28 cellular contexts compared by ENCODE assay signal in genomic region chr6:64100702-64101101, GRCh38.
A peak's percentile ranks its signal among the peaks of the same experiment; 100 is the strongest.
DNase-seq lines count a peak whose midpoint lies in the region; ATAC-seq and TF ChIP-seq lines count a peak whose summit lies in the region.
"Had no signal": no experiment of that assay in that cellular context is flagged by ENCODE, and none has a peak within 500 bp of the region (broad histone marks: within the 10 kb centered on the region; RNA-seq: fewer than 3 reads in every experiment).

No MANE protein-coding gene starts in this region.

- peaks cover 12% of the 10 kb centered on the region for H3F3A ChIP-seq in MM.1S (ENCODE audit: insufficient read depth, low read length)

- H3K9ac ChIP-seq in MM.1S (ENCODE audit: low read length): peak overlapping the region; percentile 34; the same call in 1 of the 2 replicates

- DNase-seq in GM12865 (ENCODE audit: low read depth) (peak; percentile 8), MM.1S (peak; percentile 67), Kasumi-1 (lab: John Stamatoyannopoulos, UW) (no peak), amygdala (lab: John Stamatoyannopoulos, UW) (no peak), NCI-H2029 (lab: John Stamatoyannopoulos, UW) (no peak)
- DNase-seq: CD8-positive, alpha-beta memory T cell; DMS 273 treated with DMSO at 0.1 percent for 48 hours; DMS79; EL; GDM1; NCI-H1048; NCI-H1417; NCI-H1694 treated with DMSO at 0.1 percent for 48 hours; NCI-H2107; NCI-H524; NCI-H748 treated with DMSO at 0.1 percent for 48 hours; NK-92 treated with Interleukin-12 subunit alpha and Interleukin-12 subunit beta, amount 100 ng/mL, for 24 hours; PC-9 had no signal

- no peak overlapping the region for H3K4me3 ChIP-seq in GM12865 (ENCODE audit: low read depth, low read length)
- peak overlapping the region; percentile 23 for H3K4me3 ChIP-seq in MM.1S (ENCODE audit: low read length)
- H3K4me3 ChIP-seq: K562, PC-9, SJCRH30 had no signal

- peaks cover 21% of the 10 kb centered on the region for H3K9me3 Mint-ChIP-seq in nephron

- peaks cover 9% of the 10 kb centered on the region; the same call in 1 of the 2 replicates for H3K4me1 ChIP-seq in MM.1S (ENCODE audit: low read length)
- H3K4me1 ChIP-seq: SJCRH30 had no signal

- H3K36me3 Mint-ChIP-seq in nephron (ENCODE audit: low read depth): no peaks in the 10 kb centered on the region
- H3K36me3 Mint-ChIP-seq: CD8-positive, alpha-beta memory T cell had no signal

- peaks cover 8% of the 10 kb centered on the region for H3K4me1 Mint-ChIP-seq in nephron
- H3K4me1 Mint-ChIP-seq: B cell; CD8-positive, alpha-beta memory T cell had no signal

- peak overlapping the region; percentile 71 for H2AFZ ChIP-seq in MM.1S (ENCODE audit: low read length)
- H2AFZ ChIP-seq: PC-9 had no signal

- no peaks in the 10 kb centered on the region for H3K9me3 ChIP-seq in MM.1S (replicated peaks; ENCODE audit: insufficient read depth, low read length)
- H3K9me3 ChIP-seq: SJCRH30 had no signal

- H3K4me3 Mint-ChIP-seq in nephron: no peak overlapping the region
- H3K4me3 Mint-ChIP-seq: B cell; CD8-positive, alpha-beta memory T cell had no signal

- H3K27me3 Mint-ChIP-seq in nephron (ENCODE audit: low read depth): no peaks in the 10 kb centered on the region
- H3K27me3 Mint-ChIP-seq: B cell; CD8-positive, alpha-beta memory T cell had no signal

- no peaks in the 10 kb centered on the region for H4K20me1 ChIP-seq in MM.1S (ENCODE audit: insufficient read depth, low read length)

- H3K27ac ChIP-seq in MM.1S (ENCODE audit: low read length): peak overlapping the region; percentile 75; the same call in 1 of the 2 replicates
- H3K27ac ChIP-seq: 22Rv1, C4-2B, PC-9, SJCRH30 had no signal

- no peaks in the 10 kb centered on the region for H3K79me2 ChIP-seq in MM.1S (ENCODE audit: low read length)

- no peaks in the 10 kb centered on the region for H3K36me3 ChIP-seq in MM.1S (replicated peaks; ENCODE audit: insufficient read depth, low read length)
- H3K36me3 ChIP-seq: SJCRH30 had no signal

- TF ChIP-seq CTCF in GM12865 (IDR thresholded peaks at IDR 0.05; ENCODE audit: insufficient read depth, low read depth, low read length, missing control alignments): no peak
- TF ChIP-seq CTCF in MM.1S (IDR thresholded peaks at IDR 0.05; ENCODE audit: low read length): no peak
- no peak for TF ChIP-seq CTCF in nephron (IDR thresholded peaks at IDR 0.05; ENCODE audit: unreplicated experiment in 3 of 3)

- ATAC-seq in GM19463 (IDR thresholded peaks at IDR 0.05; ENCODE audit: unreplicated experiment): peak; percentile 74
- ATAC-seq in GM21619 (IDR thresholded peaks at IDR 0.05; ENCODE audit: unreplicated experiment): no peak
- ATAC-seq: K562, Right ventricle myocardium inferior, SK-N-SH treated with all-trans-retinoic acid at 6 μM for 48 hours had no signal

- no peaks in the 10 kb centered on the region for H3K27me3 ChIP-seq in MM.1S (replicated peaks; ENCODE audit: insufficient read depth, low read length)
- H3K27me3 ChIP-seq: SJCRH30 had no signal

- peak overlapping the region; percentile 34 to 59 (median 48) for H3K27ac Mint-ChIP-seq in nephron
- H3K27ac Mint-ChIP-seq: B cell; CD8-positive, alpha-beta memory T cell had no signal

- peak overlapping the region; percentile 62 for H3K4me2 ChIP-seq in MM.1S (ENCODE audit: low read depth, low read length)
- H3K4me2 ChIP-seq: PC-9 had no signal

- no peaks in the 10 kb centered on the region for H3K9me2 ChIP-seq in MM.1S (replicated peaks; ENCODE audit: insufficient read depth, low read length)

Comparison
In these comparisons a context has a peak if more than half of its experiments do, and no peak if none do; other contexts are left out.
1. DNase-seq: peak in GM12865 (single experiment) and MM.1S (single experiment); none in Kasumi-1 (0 of 2), amygdala (0 of 56) and NCI-H2029 (single experiment).